16 cellular contexts compared by ENCODE assay signal in the genomic region with DNA sequence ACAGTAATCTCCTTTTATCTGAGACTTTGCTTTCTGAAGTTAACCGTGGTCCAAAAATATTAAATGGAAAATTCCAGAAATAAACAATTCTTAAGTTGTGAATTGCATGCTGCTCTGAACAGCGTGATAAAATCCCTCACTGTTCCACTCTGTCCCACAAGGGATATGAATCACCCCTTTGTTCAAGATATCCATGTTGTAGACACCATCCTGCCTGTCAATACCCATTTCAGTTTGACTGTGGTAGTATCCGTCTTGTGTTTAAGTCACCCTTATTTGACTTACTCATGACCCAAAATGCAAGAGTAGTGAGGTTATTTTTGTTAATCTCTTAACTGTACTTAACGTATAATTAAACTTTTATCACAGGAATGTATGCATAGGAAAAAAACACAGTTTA. TPM values are rescaled to one million over a fixed set of nuclear protein-coding genes. Genes with fewer than 3 reads are reported as not detected.
DNase-seq lines count a peak whose midpoint lies in the region; ATAC-seq and TF ChIP-seq lines count a peak whose summit lies in the region.
"Had no signal": no experiment of that assay in that cellular context is flagged by ENCODE, and none has a peak within 500 bp of the region (broad histone marks: within the 10 kb centered on the region; RNA-seq: fewer than 3 reads in every experiment).

No MANE protein-coding gene starts in this region.

- no peak for DNase-seq in activated CD4-positive, CD25-positive, alpha-beta regulatory T cell treated with anti-CD3 and anti-CD28 coated beads, Interleukin-2, amount 50 U/mL, for 72 hours
- no peak for DNase-seq in activated naive CD8-positive, alpha-beta T cell treated with anti-CD3 and anti-CD28 coated beads, Interleukin-2, amount 50 U/mL, for 24 hours
- DNase-seq in foreskin keratinocyte: no peak
- DNase-seq in sciatic nerve (ENCODE audit: low spot score): no peak
- no peak for DNase-seq in GF-D8 (lab: John Stamatoyannopoulos, UW)
- DNase-seq in HPDE6-E6E7 (ENCODE audit: extremely low spot score): no peak
- DNase-seq in NCI-H1930 (lab: John Stamatoyannopoulos, UW): no peak
- DNase-seq: 8988T; activated CD4-positive, alpha-beta T cell treated with anti-CD3 and anti-CD28 coated beads for 48 hours; activated naive CD4-positive, alpha-beta T cell treated with anti-CD3 and anti-CD28 coated beads, Interleukin-2, amount 50 U/mL, for 16 hours; Calu3; NCI-H146; NCI-H774 had no signal

- H3K27me3 ChIP-seq in foreskin keratinocyte: no peaks in the 10 kb centered on the region

- no peak overlapping the region for H3K27ac ChIP-seq in foreskin keratinocyte
- H3K27ac ChIP-seq: SK-N-MC, thoracic aorta had no signal

- intact Hi-C loops in sciatic nerve (cut with DNase I): no loop called here

- H3K9me3 Mint-ChIP-seq in activated naive CD8-positive, alpha-beta T cell treated with anti-CD3 and anti-CD28 coated beads, Interleukin-2, amount 50 U/mL, for 24 hours: no peaks in the 10 kb centered on the region

- peak overlapping the region; percentile 21 for H3K4me3 Mint-ChIP-seq in activated naive CD8-positive, alpha-beta T cell treated with anti-CD3 and anti-CD28 coated beads, Interleukin-2, amount 50 U/mL, for 24 hours

- peak overlapping the region; percentile 52 for H3K27ac Mint-ChIP-seq in activated naive CD8-positive, alpha-beta T cell treated with anti-CD3 and anti-CD28 coated beads, Interleukin-2, amount 50 U/mL, for 24 hours

- H3K4me1 Mint-ChIP-seq in activated naive CD8-positive, alpha-beta T cell treated with anti-CD3 and anti-CD28 coated beads, Interleukin-2, amount 50 U/mL, for 24 hours: peaks cover 92% of the 10 kb centered on the region

- ATAC-seq in activated CD4-positive, CD25-positive, alpha-beta regulatory T cell treated with anti-CD3 and anti-CD28 coated beads, Interleukin-2, amount 50 U/mL, for 24 hours: peak; percentile 29 to 31
- ATAC-seq in activated naive CD8-positive, alpha-beta T cell treated with anti-CD3 and anti-CD28 coated beads, Interleukin-2, amount 50 U/mL, for 24 hours: peak; percentile 93
- ATAC-seq in foreskin keratinocyte: peak; percentile 75
- ATAC-seq in sciatic nerve: peak; percentile 63

- no peak for TF ChIP-seq CTCF in foreskin keratinocyte (conservative IDR thresholded peaks at IDR 0.05)

- H3K36me3 Mint-ChIP-seq in activated naive CD8-positive, alpha-beta T cell treated with anti-CD3 and anti-CD28 coated beads, Interleukin-2, amount 50 U/mL, for 24 hours (ENCODE audit: low read depth): peaks cover 18% of the 10 kb centered on the region

- peaks cover 16% of the 10 kb centered on the region for H3K4me1 ChIP-seq in foreskin keratinocyte

- no peaks in the 10 kb centered on the region for H3K27me3 Mint-ChIP-seq in activated naive CD8-positive, alpha-beta T cell treated with anti-CD3 and anti-CD28 coated beads, Interleukin-2, amount 50 U/mL, for 24 hours

RNA-seq across cellular contexts. Expression of a gene that starts 33.2 kb away (rescaled TPM):
- total RNA-seq in foreskin keratinocyte (7.6 and 8.6 TPM in 2 replicates), sciatic nerve (21.5 TPM)
- 2.8 and 3.7 TPM in 2 replicates for polyA plus RNA-seq in foreskin keratinocyte

Comparison
In these comparisons a context has a peak if more than half of its experiments do, and no peak if none do; other contexts are left out.
1. ATAC-seq: peak in every context shown above with its lines; median percentile 93 in activated naive CD8-positive, alpha-beta T cell treated with anti-CD3 and anti-CD28 coated beads, Interleukin-2, amount 50 U/mL, for 24 hours; 75 in foreskin keratinocyte; 63 in sciatic nerve; 30 in activated CD4-positive, CD25-positive, alpha-beta regulatory T cell treated with anti-CD3 and anti-CD28 coated beads, Interleukin-2, amount 50 U/mL, for 24 hours.